In the genomic region with DNA sequence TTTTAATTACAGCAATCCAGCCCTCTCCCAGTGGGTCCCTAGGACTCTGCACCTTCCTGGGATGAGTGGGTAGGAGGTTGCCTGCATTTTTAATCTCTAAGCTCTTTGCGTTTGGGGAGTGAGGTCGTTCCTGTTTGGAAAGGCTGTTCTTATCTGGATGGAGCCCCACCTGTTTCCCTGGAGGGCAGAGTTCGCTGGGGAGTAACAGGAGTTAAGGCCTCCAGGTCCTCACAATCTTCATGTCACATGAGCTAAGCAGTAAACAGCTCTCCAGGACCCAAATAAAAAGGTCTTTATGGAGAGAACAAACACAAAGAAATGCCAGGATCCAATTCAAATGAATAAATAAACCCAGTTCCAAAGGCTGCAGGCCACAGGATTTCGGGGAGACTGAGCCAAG, we compare ENCODE assay signal across 22 cellular contexts. TPM values are rescaled to one million over a fixed set of nuclear protein-coding genes. Genes with fewer than 3 reads are reported as not detected.
"Had no signal": no experiment of that assay in that cellular context is flagged by ENCODE, and none has a peak within 500 bp of the region (broad histone marks: within the 10 kb centered on the region; RNA-seq: fewer than 3 reads in every experiment).

No MANE protein-coding gene starts in this region.

- DNase-seq: activated CD4-positive, alpha-beta T cell treated with anti-CD3 and anti-CD28 coated beads, Interleukin-2, amount 50 U/mL, for 48 hours; activated naive CD4-positive, alpha-beta T cell; activated naive CD8-positive, alpha-beta T cell treated with anti-CD3 and anti-CD28 coated beads for 36 hours; activated T-cell treated with anti-CD3 and anti-CD28 coated beads for 4 hours; amniotic stem cell; dorsolateral prefrontal cortex; erythroblast; foreskin melanocyte; head of caudate nucleus; left lung; mammary epithelial cell; occipital lobe; stimulated activated CD4-positive, alpha-beta T cell treated with anti-CD3 and anti-CD28 coated beads, Interleukin-15, amount 100 ng/mL, for 24 hours; stimulated activated CD4-positive, alpha-beta T cell treated with anti-CD3 and anti-CD28 coated beads, Interleukin-2, amount 100 ng/mL, for 48 hours; T-helper 2 cell; trophoblast cell had no signal

- H3K36me3 Mint-ChIP-seq: activated naive CD8-positive, alpha-beta T cell treated with anti-CD3 and anti-CD28 coated beads for 36 hours had no signal

- H3K27me3 Mint-ChIP-seq: activated naive CD8-positive, alpha-beta T cell treated with anti-CD3 and anti-CD28 coated beads for 36 hours had no signal

- ATAC-seq: left lung had no signal

- H3K36me3 ChIP-seq: cardiac muscle cell, left lung, right atrium auricular region, suprapubic skin, WERI-Rb-1 had no signal

- H3K9me3 ChIP-seq: suprapubic skin had no signal

- H3K27me3 ChIP-seq: cardiac muscle cell, dorsolateral prefrontal cortex, left lung, right atrium auricular region, suprapubic skin had no signal

- H3K4me1 ChIP-seq: right atrium auricular region, suprapubic skin had no signal

- H3K27ac Mint-ChIP-seq: activated naive CD8-positive, alpha-beta T cell treated with anti-CD3 and anti-CD28 coated beads for 36 hours; stimulated activated naive CD8-positive, alpha-beta T cell treated with anti-CD3 and anti-CD28 coated beads, Interleukin-15, Interleukin-2, amounts not matched to agents 100 ng/mL and 50 ng/mL, for 24 hours had no signal

- H3K4me1 Mint-ChIP-seq: activated naive CD8-positive, alpha-beta T cell treated with anti-CD3 and anti-CD28 coated beads for 36 hours had no signal

- H3K27ac ChIP-seq: cardiac muscle cell, dorsolateral prefrontal cortex, left lung, right atrium auricular region, skin epidermis, suprapubic skin had no signal

- H3K4me3 ChIP-seq: cardiac muscle cell, dorsolateral prefrontal cortex, left lung, right atrium auricular region, skin epidermis, suprapubic skin had no signal

- H3K4me3 Mint-ChIP-seq: activated naive CD8-positive, alpha-beta T cell treated with anti-CD3 and anti-CD28 coated beads for 36 hours; stimulated activated naive CD8-positive, alpha-beta T cell treated with anti-CD3 and anti-CD28 coated beads, Interleukin-15, Interleukin-2, amounts not matched to agents 100 ng/mL and 50 ng/mL, for 24 hours had no signal

RNA-seq across cellular contexts. Expression of a gene that starts 56.0 kb away (rescaled TPM):
- total RNA-seq: activated naive CD8-positive, alpha-beta T cell treated with anti-CD3 and anti-CD28 coated beads for 36 hours had no signal
